In the genomic region with DNA sequence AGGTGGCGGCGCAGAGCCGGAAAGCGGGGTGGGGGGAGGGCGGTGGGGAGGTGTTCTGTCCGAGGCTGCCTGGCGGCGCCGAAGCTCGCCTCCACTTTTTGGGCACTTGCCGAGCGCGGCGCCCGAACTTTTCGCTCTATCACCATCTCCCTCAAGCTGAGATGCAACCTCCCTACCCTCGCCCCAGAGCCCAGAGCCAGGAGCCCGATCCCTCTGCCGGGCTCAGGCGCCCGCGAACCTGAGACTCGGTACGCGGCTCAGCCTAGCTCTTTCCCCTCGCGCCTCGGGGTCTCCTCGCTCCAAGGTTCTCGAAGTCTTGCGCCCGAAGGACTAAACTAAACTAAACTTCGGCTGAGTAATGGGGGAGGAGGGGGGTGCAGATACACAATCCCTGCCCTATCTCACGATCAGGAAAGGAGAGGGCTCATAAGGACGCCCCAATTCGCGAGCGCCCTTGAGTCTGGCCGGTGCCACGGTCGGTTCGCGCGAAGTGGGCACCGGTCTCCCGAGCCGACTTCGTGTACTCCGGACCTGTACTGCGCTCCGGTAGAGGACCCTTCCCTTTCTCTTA, we compare ENCODE assay signal across 9 cellular contexts. TPM values are rescaled to one million over a fixed set of nuclear protein-coding genes. Genes with fewer than 3 reads are reported as not detected.
A peak's percentile ranks its signal among the peaks of the same experiment; 100 is the strongest.
DNase-seq lines count a peak whose midpoint lies in the region; ATAC-seq and TF ChIP-seq lines count a peak whose summit lies in the region.
"Had no signal": no experiment of that assay in that cellular context is flagged by ENCODE, and none has a peak within 500 bp of the region (broad histone marks: within the 10 kb centered on the region; RNA-seq: fewer than 3 reads in every experiment).

No MANE protein-coding gene starts in this region.

- no peaks in the 10 kb centered on the region for H3K27me3 ChIP-seq in BJ (ENCODE audit: control insufficient read depth, insufficient read depth, low read length)
- peaks cover 99% of the 10 kb centered on the region for H3K27me3 ChIP-seq in foreskin keratinocyte
- H3K27me3 ChIP-seq in parathyroid adenoma (ENCODE audit: control insufficient read depth, insufficient read depth, low read length), result no peaks in the 10 kb centered on the region

- H3K79me2 ChIP-seq in parathyroid adenoma, result no peaks in the 10 kb centered on the region

- no peaks in the 10 kb centered on the region for H3K9me3 ChIP-seq in parathyroid adenoma (ENCODE audit: control insufficient read depth, low read length)

- H3K27ac ChIP-seq in foreskin keratinocyte, result no peak overlapping the region
- no peak overlapping the region for H3K27ac ChIP-seq in parathyroid adenoma

- H3K4me3 ChIP-seq in BJ (ENCODE audit: low read depth, low read length) (peak overlapping the region; percentile 92), parathyroid adenoma (ENCODE audit: low read depth, low read length) (peak overlapping the region; percentile 63)

- ATAC-seq in foreskin keratinocyte (peak; percentile 8), HG02623 (IDR thresholded peaks at IDR 0.05; ENCODE audit: unreplicated experiment) (no peak)

- no peak overlapping the region for H3K9ac ChIP-seq in parathyroid adenoma

- POLR2A ChIA-PET in BJ (lab: Charles Lee), result no interaction called here

- DNase-seq in BJ (ENCODE audit: low read depth) (no peak), NCI-H2227 treated with DMSO at 0.1 percent for 48 hours (lab: John Stamatoyannopoulos, UW) (peak; percentile 19), foreskin keratinocyte (no peak), germinal center (ENCODE audit: low spot score) (no peak), D341Med (ENCODE audit: low spot score) (no peak), SHP77 treated with DMSO at 0.1 percent for 48 hours (lab: John Stamatoyannopoulos, UW) (no peak)
- DNase-seq: stimulated activated naive CD4-positive, alpha-beta T cell had no signal

- H2AFZ ChIP-seq in parathyroid adenoma, result no peak overlapping the region

- no peaks in the 10 kb centered on the region; the same call in 1 of the 2 replicates for H3K36me3 ChIP-seq in BJ (ENCODE audit: control insufficient read depth, insufficient read depth, low read length)
- no peaks in the 10 kb centered on the region for H3K36me3 ChIP-seq in parathyroid adenoma (ENCODE audit: control insufficient read depth, insufficient read depth, low read length)

- H3K4me2 ChIP-seq in parathyroid adenoma (ENCODE audit: low read length), result peak overlapping the region; percentile 87

- H3K4me1 ChIP-seq in foreskin keratinocyte, result no peaks in the 10 kb centered on the region
- H3K4me1 ChIP-seq in parathyroid adenoma, result no peaks in the 10 kb centered on the region

- TF ChIP-seq CTCF in BJ (IDR thresholded peaks at IDR 0.05; ENCODE audit: insufficient read depth, low read depth, low read length) (no peak), foreskin keratinocyte (conservative IDR thresholded peaks at IDR 0.05) (no peak), parathyroid adenoma (IDR thresholded peaks at IDR 0.05) (no peak)

- CTCF ChIA-PET in BJ (lab: Yijun Ruan, JAX), result interaction anchor here (0.7 to 1.2 kb wide), 3 partner anchors 9 to 404 kb away, joined by 3 read pairs; no protein-coding TSS in a partner anchor

RNA-seq across cellular contexts. Expression of gene SALL1, which starts 1.7 kb away (rescaled TPM):
- 4.0 and 5.4 TPM in 2 replicates for polyA plus RNA-seq in BJ (2011; rRNA removed)
- 4.8 and 5.6 TPM in 2 replicates for polyA minus RNA-seq in BJ (2011; rRNA and poly(A)+ RNA removed)
- total RNA-seq in foreskin keratinocyte, result not detected in 2 replicates
- polyA plus RNA-seq in foreskin keratinocyte, result not detected in 2 replicates
